ENCODE assay signal across 13 cellular contexts in the genomic region with DNA sequence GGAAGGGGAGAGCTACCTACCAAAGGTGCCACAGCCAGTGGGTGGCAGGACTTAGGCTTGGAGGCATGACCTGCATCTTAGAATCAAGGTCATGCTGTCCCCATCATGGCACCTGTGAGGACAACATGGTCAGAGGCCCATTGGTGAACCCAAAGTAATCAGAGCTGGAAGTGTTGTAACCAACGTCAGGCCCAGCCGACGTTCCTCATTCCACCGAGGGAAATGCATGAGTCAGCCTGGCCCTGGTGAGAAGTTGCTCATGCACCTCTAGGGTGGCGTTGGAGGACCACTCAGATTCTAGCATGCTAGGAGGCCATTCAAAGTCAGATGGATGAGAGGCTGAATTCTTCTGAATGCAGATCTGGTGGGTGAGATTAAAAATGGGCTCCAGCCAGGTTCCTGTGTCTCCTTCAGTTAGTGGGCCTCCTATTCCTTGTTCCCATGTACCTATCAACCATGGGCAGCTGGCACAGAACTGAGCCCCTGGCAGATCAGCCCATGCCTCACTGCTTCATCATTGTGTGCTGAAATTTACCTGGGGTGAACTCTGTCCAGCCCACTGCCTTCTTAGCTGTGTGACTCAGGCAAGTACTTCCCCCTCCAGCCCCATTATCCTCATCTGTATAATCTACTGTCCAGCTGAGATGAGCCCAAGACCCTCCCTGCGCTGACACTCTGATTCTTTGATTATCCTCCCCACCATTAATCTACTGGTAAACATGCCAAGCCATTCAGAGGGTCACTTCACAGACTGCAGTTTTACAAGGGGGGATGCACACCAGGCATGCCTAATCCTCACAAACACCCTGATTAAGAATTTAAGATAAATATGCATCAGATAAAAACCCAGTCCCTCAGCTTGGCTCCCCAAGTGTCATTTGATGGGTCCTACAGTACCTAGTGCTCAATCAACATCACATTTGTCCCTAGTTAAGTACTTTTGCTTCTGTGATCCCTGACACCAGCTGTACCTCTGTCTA. TPM values are rescaled to one million over a fixed set of nuclear protein-coding genes. Genes with fewer than 3 reads are reported as not detected.
A peak's percentile ranks its signal among the peaks of the same experiment; 100 is the strongest.
DNase-seq lines count a peak whose midpoint lies in the region; ATAC-seq and TF ChIP-seq lines count a peak whose summit lies in the region.
"Had no signal": no experiment of that assay in that cellular context is flagged by ENCODE, and none has a peak within 500 bp of the region (broad histone marks: within the 10 kb centered on the region; RNA-seq: fewer than 3 reads in every experiment).

No MANE protein-coding gene starts in this region.

- DNase-seq in HT1080 (ENCODE audit: low read depth), result peak; percentile 74
- peak; percentile 4 for DNase-seq in PC-3
- peak; percentile 83 for DNase-seq in osteoblast (ENCODE audit: insufficient read length, low spot score, missing footprints)
- DNase-seq in NCI-H187 (lab: John Stamatoyannopoulos, UW), result no peak
- DNase-seq in transverse colon, result no peak
- DNase-seq: activated CD4-positive, alpha-beta T cell treated with anti-CD3 and anti-CD28 coated beads, Interleukin-2, amount 50 U/mL, for 48 hours; NCI-H2171; pancreas had no signal

- H3K4me2 ChIP-seq in PC-3 (ENCODE audit: low read length) (no peak overlapping the region), osteoblast (ENCODE audit: insufficient read depth, low read length) (no peak overlapping the region)
- H3K4me2 ChIP-seq: KMS-11 had no signal

- POLR2A ChIA-PET in PC-3 (lab: Charles Lee; ENCODE audit: unreplicated experiment), result no interaction called here

- H3K9me2 ChIP-seq in PC-3 (replicated peaks; ENCODE audit: low read length), result no peaks in the 10 kb centered on the region

- H3K9me3 ChIP-seq in PC-3 (ENCODE audit: low read length) (no peaks in the 10 kb centered on the region), osteoblast (ENCODE audit: low read depth, low read length) (no peaks in the 10 kb centered on the region), transverse colon (no peaks in the 10 kb centered on the region)
- H3K9me3 ChIP-seq: pancreas, tibial nerve had no signal

- H3K79me2 ChIP-seq in PC-3 (ENCODE audit: low read length), result no peaks in the 10 kb centered on the region
- H3K79me2 ChIP-seq in osteoblast (ENCODE audit: insufficient read depth, low read length), result no peaks in the 10 kb centered on the region

- H3F3A ChIP-seq in PC-3 (ENCODE audit: low read length, unreplicated experiment), result no peaks in the 10 kb centered on the region

- TF ChIP-seq EP300 in transverse colon (IDR thresholded peaks at IDR 0.05; ENCODE audit: low read depth), result no peak

- no TSS peak for BruUV-seq in PC-3 (replicated peaks; lab: Mats Ljungman, UMichigan)

- H3K4me1 ChIP-seq in PC-3 (ENCODE audit: insufficient read depth, low read length), result peaks cover 12% of the 10 kb centered on the region; the same call in 1 of the 2 replicates
- peaks cover 16% of the 10 kb centered on the region for H3K4me1 ChIP-seq in osteoblast (ENCODE audit: insufficient read depth, low read length)
- H3K4me1 ChIP-seq in transverse colon, result no peaks in the 10 kb centered on the region
- H3K4me1 ChIP-seq: pancreas had no signal

- WGBS in transverse colon (ENCODE audit: low coverage in 1 of 2), 2 donors, result 88% methylated on average over 6 of the region's 6 CpGs; no CpG with 5 or more reads in 1 of the 2 donors

- intact Hi-C loops in PC-3 (cut with micrococcal nuclease) (no loop called here), transverse colon (cut with DNase I; ENCODE audit: low total_unique reads) (no loop called here)

- no peaks in the 10 kb centered on the region for H4K20me1 ChIP-seq in PC-3 (ENCODE audit: low read length)
- no peaks in the 10 kb centered on the region for H4K20me1 ChIP-seq in osteoblast (ENCODE audit: insufficient read depth, low read length)

- H3K9ac ChIP-seq in PC-3 (ENCODE audit: low read length), result no peak overlapping the region
- H3K9ac ChIP-seq: KMS-11 had no signal

- H3K27me3 ChIP-seq in PC-3 (ENCODE audit: low read length) (no peaks in the 10 kb centered on the region), osteoblast (ENCODE audit: insufficient read depth, low read length) (peaks cover 9% of the 10 kb centered on the region), transverse colon (no peaks in the 10 kb centered on the region)
- H3K27me3 ChIP-seq: pancreas, tibial nerve had no signal

- CTCF ChIA-PET in PC-3 (lab: Charles Lee), result no interaction called here

- no peak overlapping the region for H3K27ac ChIP-seq in PC-3 (ENCODE audit: low read length)
- H3K27ac ChIP-seq in osteoblast (ENCODE audit: low read depth, low read length), result no peak overlapping the region
- no peak overlapping the region for H3K27ac ChIP-seq in transverse colon
- H3K27ac ChIP-seq: KMS-11, pancreas, tibial nerve had no signal

- in situ Hi-C loops in transverse colon (cut with MboI; ENCODE audit: low pct_ligation_motif_present in 1 of 4, low pct_unique_long_range_greater_than_20kb in 1 of 4, low sequenced_read_pairs in 3 of 4), result no loop called here

- H2AFZ ChIP-seq in PC-3 (ENCODE audit: low read length), result no peak overlapping the region
- H2AFZ ChIP-seq in osteoblast (ENCODE audit: low read length), result peak overlapping the region; percentile 32

- no peak for TF ChIP-seq CTCF in PC-3 (conservative IDR thresholded peaks at IDR 0.05; ENCODE audit: low read depth, low read length)
- no peak for TF ChIP-seq CTCF in osteoblast (IDR thresholded peaks at IDR 0.05; ENCODE audit: extremely low read depth, low read depth, low read length)
- no peak for TF ChIP-seq CTCF in transverse colon (IDR thresholded peaks at IDR 0.05)

- TF ChIP-seq POLR2A in transverse colon (IDR thresholded peaks at IDR 0.05), result no peak

- H3K4me3 ChIP-seq in PC-3 (ENCODE audit: low read length) (no peak overlapping the region), osteoblast (ENCODE audit: insufficient read depth, low read length) (no peak overlapping the region), transverse colon (no peak overlapping the region)
- H3K4me3 ChIP-seq: pancreas, tibial nerve had no signal

- H3K36me3 ChIP-seq in PC-3 (ENCODE audit: low read depth, low read length) (no peaks in the 10 kb centered on the region), osteoblast (ENCODE audit: insufficient read depth, low read length) (no peaks in the 10 kb centered on the region), transverse colon (no peaks in the 10 kb centered on the region)
- H3K36me3 ChIP-seq: pancreas, tibial nerve had no signal

- ATAC-seq in PC-3 (no peak), esophagus mucosa (peak; percentile 36), HG03378 (IDR thresholded peaks at IDR 0.05; ENCODE audit: unreplicated experiment) (no peak), GM21717 (IDR thresholded peaks at IDR 0.05; ENCODE audit: unreplicated experiment) (no peak)
- ATAC-seq: pancreas had no signal

RNA-seq across cellular contexts. Expression of a gene that starts 14.0 kb away (rescaled TPM):
- total RNA-seq in HT1080 (2014; rRNA removed; shearing (Covaris generic)), result not detected in 2 replicates
- 0.03 and 0.11 TPM in 2 replicates for polyA plus RNA-seq in HT1080 (2015; cell fraction: cytosol; rRNA removed)
- 0.04 and 0.08 TPM in 2 replicates for polyA plus RNA-seq in HT1080 (2015; cell fraction: nucleus; rRNA removed)
- total RNA-seq in PC-3 (2014; rRNA removed) (not detected in 2 replicates), esophagus mucosa (not detected), osteoblast (under 0.01 and 0.29 TPM in 2 replicates), transverse colon (not detected)

Comparison
In these comparisons a context has a peak if more than half of its experiments do, and no peak if none do; other contexts are left out.
1. DNase-seq: peak in HT1080 (single experiment), PC-3 (single experiment) and osteoblast (single experiment); none in NCI-H187 (0 of 2) and transverse colon (single experiment).